25 cellular contexts compared by ENCODE assay signal in the genomic region with DNA sequence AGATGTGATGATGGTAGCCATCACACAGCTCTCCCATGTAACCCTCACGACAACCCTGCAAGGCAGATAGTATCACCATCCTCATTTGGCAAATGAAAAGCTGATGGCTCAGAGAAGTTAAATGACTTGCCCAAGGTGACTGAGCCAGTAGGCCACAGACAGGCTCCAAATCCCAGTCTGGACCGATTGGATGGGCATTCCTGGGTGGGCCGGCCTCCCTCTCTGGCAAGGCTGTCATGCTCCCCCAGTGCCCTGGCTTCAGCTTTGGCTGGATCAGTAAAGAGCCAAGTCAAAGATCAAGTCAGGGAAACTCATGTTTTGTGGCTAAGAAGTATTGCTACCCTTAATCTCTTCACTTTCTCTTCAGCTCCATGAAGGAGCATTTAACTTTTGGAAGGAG. TPM values are rescaled to one million over a fixed set of nuclear protein-coding genes. Genes with fewer than 3 reads are reported as not detected.
DNase-seq lines count a peak whose midpoint lies in the region; ATAC-seq and TF ChIP-seq lines count a peak whose summit lies in the region.
"Had no signal": no experiment of that assay in that cellular context is flagged by ENCODE, and none has a peak within 500 bp of the region (broad histone marks: within the 10 kb centered on the region; RNA-seq: fewer than 3 reads in every experiment).

No MANE protein-coding gene starts in this region.

- no peak for ATAC-seq in HG03439 (IDR thresholded peaks at IDR 0.05; ENCODE audit: unreplicated experiment)
- no peak for ATAC-seq in natural killer cell treated with Interleukin-12 subunit alpha and Interleukin-12 subunit beta and Interleukin-15 and Interleukin-18, amount 100 ng/mL, for 72 hours
- ATAC-seq: PC-3 had no signal

- H3K4me3 Mint-ChIP-seq in glutamatergic neuron (ENCODE audit: unreplicated experiment) (no peak overlapping the region), osteocyte (ENCODE audit: unreplicated experiment) (no peak overlapping the region)
- H3K4me3 Mint-ChIP-seq in natural killer cell treated with Interleukin-12 subunit alpha and Interleukin-12 subunit beta and Interleukin-15 and Interleukin-18, amount 100 ng/mL, for 72 hours = no peak overlapping the region
- H3K4me3 Mint-ChIP-seq: CD8-positive, alpha-beta memory T cell had no signal

- H3K9me3 Mint-ChIP-seq in glutamatergic neuron (ENCODE audit: unreplicated experiment) (no peaks in the 10 kb centered on the region), osteocyte (ENCODE audit: unreplicated experiment) (no peaks in the 10 kb centered on the region)
- H3K9me3 Mint-ChIP-seq in natural killer cell treated with Interleukin-12 subunit alpha and Interleukin-12 subunit beta and Interleukin-15 and Interleukin-18, amount 100 ng/mL, for 72 hours = no peaks in the 10 kb centered on the region
- H3K9me3 Mint-ChIP-seq: CD14-positive monocyte; CD8-positive, alpha-beta memory T cell had no signal

- H3K27me3 ChIP-seq in H7 (ENCODE audit: control insufficient read depth, insufficient read depth, low read length) = no peaks in the 10 kb centered on the region
- H3K27me3 ChIP-seq: BE2C had no signal

- peaks cover 27% of the 10 kb centered on the region for H3K4me1 Mint-ChIP-seq in glutamatergic neuron (ENCODE audit: low read depth, unreplicated experiment)
- H3K4me1 Mint-ChIP-seq in osteocyte (ENCODE audit: unreplicated experiment) = no peaks in the 10 kb centered on the region
- H3K4me1 Mint-ChIP-seq in natural killer cell treated with Interleukin-12 subunit alpha and Interleukin-12 subunit beta and Interleukin-15 and Interleukin-18, amount 100 ng/mL, for 72 hours (ENCODE audit: low read depth in 2 of 2) = peaks cover 0 to 5% of the 10 kb centered on the region in 2 donors
- H3K4me1 Mint-ChIP-seq: CD14-positive monocyte; CD8-positive, alpha-beta memory T cell had no signal

- peak; percentile 9 for DNase-seq in activated CD4-positive, CD25-positive, alpha-beta regulatory T cell treated with anti-CD3 and anti-CD28 coated beads, Interleukin-2, amount 50 U/mL, for 72 hours
- no peak for DNase-seq in activated CD4-positive, CD25-positive, alpha-beta regulatory T cell (lab: John Stamatoyannopoulos, UW)
- DNase-seq in H7 (peak; percentile 5), glutamatergic neuron (no peak), osteocyte (ENCODE audit: extremely low spot score, unreplicated experiment) (peak; percentile 17)
- no peak for DNase-seq in natural killer cell treated with Interleukin-12 subunit alpha and Interleukin-12 subunit beta and Interleukin-15 and Interleukin-18, amount 100 ng/mL, for 72 hours (ENCODE audit: low spot score)
- DNase-seq: 8988T; ACHN; BE2C; CD8-positive, alpha-beta memory T cell; DMS79 treated with DMSO at 0.1 percent for 48 hours; GF-D8; KBM-7; MV-4-11; NCI-H1105; NCI-H1436 treated with DMSO at 0.1 percent for 48 hours; NCI-H187 treated with DMSO at 0.1 percent for 48 hours; NCI-H748 treated with DMSO at 0.1 percent for 48 hours; NK-92 treated with Interleukin-12 subunit alpha and Interleukin-12 subunit beta, amount 100 ng/mL, for 24 hours; PC-3 had no signal

- H3K27ac Mint-ChIP-seq in glutamatergic neuron (ENCODE audit: unreplicated experiment) = peak overlapping the region; percentile 53
- H3K27ac Mint-ChIP-seq in osteocyte (ENCODE audit: unreplicated experiment) = no peak overlapping the region
- H3K27ac Mint-ChIP-seq in natural killer cell treated with Interleukin-12 subunit alpha and Interleukin-12 subunit beta and Interleukin-15 and Interleukin-18, amount 100 ng/mL, for 72 hours = no peak overlapping the region
- H3K27ac Mint-ChIP-seq: CD14-positive monocyte; CD8-positive, alpha-beta memory T cell had no signal

- no peaks in the 10 kb centered on the region for H3K36me3 ChIP-seq in H7 (replicated peaks; ENCODE audit: control insufficient read depth, insufficient read depth, low read length)
- H3K36me3 ChIP-seq: BE2C had no signal

- no peak overlapping the region for H3K4me3 ChIP-seq in H7 (ENCODE audit: insufficient read depth, low read depth, low read length)

- H3K36me3 Mint-ChIP-seq in glutamatergic neuron (ENCODE audit: unreplicated experiment) = no peaks in the 10 kb centered on the region
- no peaks in the 10 kb centered on the region for H3K36me3 Mint-ChIP-seq in osteocyte (ENCODE audit: unreplicated experiment)
- no peaks in the 10 kb centered on the region for H3K36me3 Mint-ChIP-seq in natural killer cell treated with Interleukin-12 subunit alpha and Interleukin-12 subunit beta and Interleukin-15 and Interleukin-18, amount 100 ng/mL, for 72 hours
- H3K36me3 Mint-ChIP-seq: CD8-positive, alpha-beta memory T cell had no signal

- H3K27me3 Mint-ChIP-seq in glutamatergic neuron (ENCODE audit: unreplicated experiment) = peaks cover 2% of the 10 kb centered on the region
- no peaks in the 10 kb centered on the region for H3K27me3 Mint-ChIP-seq in osteocyte (ENCODE audit: unreplicated experiment)
- no peaks in the 10 kb centered on the region for H3K27me3 Mint-ChIP-seq in natural killer cell treated with Interleukin-12 subunit alpha and Interleukin-12 subunit beta and Interleukin-15 and Interleukin-18, amount 100 ng/mL, for 72 hours

- TF ChIP-seq CTCF in glutamatergic neuron (IDR thresholded peaks at IDR 0.05; ENCODE audit: partially characterized antibody, unreplicated experiment) (no peak), osteocyte (IDR thresholded peaks at IDR 0.05) (no peak)

RNA-seq across cellular contexts. Expression of a gene that starts 41.2 kb away (rescaled TPM):
- total RNA-seq in H7 (2014; rRNA removed; shearing (Covaris generic)) = not detected in 2 replicates
- total RNA-seq in glutamatergic neuron (ENCODE audit: unreplicated experiment) = not detected
- not detected in 2 replicates for total RNA-seq in osteocyte
- total RNA-seq in natural killer cell treated with Interleukin-12 subunit alpha and Interleukin-12 subunit beta and Interleukin-15 and Interleukin-18, amount 100 ng/mL, for 72 hours = not detected
- total RNA-seq: CD8-positive, alpha-beta memory T cell; H1; LHCN-M2; MCF 10A; PC-3 had no signal

RNA-seq across cellular contexts. Expression of a gene that starts 58.2 kb away (rescaled TPM):
- total RNA-seq in H7 (2014; rRNA removed; shearing (Covaris generic)) = 4.3 and 6.4 TPM in 2 replicates
- total RNA-seq in glutamatergic neuron (ENCODE audit: unreplicated experiment) (10.7 TPM), osteocyte (3.1 and 3.9 TPM in 2 replicates)
- total RNA-seq in natural killer cell treated with Interleukin-12 subunit alpha and Interleukin-12 subunit beta and Interleukin-15 and Interleukin-18, amount 100 ng/mL, for 72 hours = 1 to 10 TPM; 9.3 to 9.5 TPM

RNA-seq across cellular contexts. Expression of a gene that starts 58.6 kb away (rescaled TPM):
- 127 and 136 TPM in 2 replicates for total RNA-seq in H7 (2014; rRNA removed; shearing (Covaris generic))
- total RNA-seq in glutamatergic neuron (ENCODE audit: unreplicated experiment) = 309 TPM
- 399 and 409 TPM in 2 replicates for total RNA-seq in osteocyte
- total RNA-seq in natural killer cell treated with Interleukin-12 subunit alpha and Interleukin-12 subunit beta and Interleukin-15 and Interleukin-18, amount 100 ng/mL, for 72 hours = 100 to 1,000 TPM in 1 of 2 donors, 10 to 100 TPM in 1; 85.9 to 239 TPM

Comparison
In these comparisons a context has a peak if more than half of its experiments do, and no peak if none do; other contexts are left out.
1. DNase-seq: peak in activated CD4-positive, CD25-positive, alpha-beta regulatory T cell treated with anti-CD3 and anti-CD28 coated beads, Interleukin-2, amount 50 U/mL, for 72 hours (single experiment), H7 (single experiment) and osteocyte (single experiment); none in activated CD4-positive, CD25-positive, alpha-beta regulatory T cell (0 of 4), glutamatergic neuron (single experiment) and natural killer cell treated with Interleukin-12 subunit alpha and Interleukin-12 subunit beta and Interleukin-15 and Interleukin-18, amount 100 ng/mL, for 72 hours (single experiment).